Comparison of ENCODE assay signal across 28 cellular contexts in genomic region chr5:148583421-148583965, GRCh38.
DNase-seq lines count a peak whose midpoint lies in the region; ATAC-seq, FAIRE-seq and TF ChIP-seq lines count a peak whose summit lies in the region.
"Had no signal": no experiment of that assay in that cellular context is flagged by ENCODE, and none has a peak within 500 bp of the region (broad histone marks: within the 10 kb centered on the region; RNA-seq: fewer than 3 reads in every experiment).

No MANE protein-coding gene starts in this region.

- no peak overlapping the region for H3K4me3 ChIP-seq in epithelial cell of esophagus (ENCODE audit: low read length)

- TF ChIP-seq CTCF in epithelial cell of esophagus (IDR thresholded peaks at IDR 0.05; ENCODE audit: insufficient read depth, low read depth, low read length, missing control alignments) = no peak

- TF ChIP-seq POLR2A in H54 (IDR thresholded peaks at IDR 0.05; ENCODE audit: low read depth, low read length) (no peak), GM18505 (IDR thresholded peaks at IDR 0.05; ENCODE audit: borderline replicate concordance, extremely low read depth, insufficient read depth, insufficient read length) (no peak)

- peak; percentile 33 for FAIRE-seq in H54 (lab: Jason Lieb, UNC)
- FAIRE-seq: GM12891 had no signal

- no peak overlapping the region for H3K27ac Mint-ChIP-seq in activated CD4-positive, alpha-beta T cell treated with anti-CD3 and anti-CD28 coated beads, Interleukin-2, amount 10 ng/mL, durations not matched to agents 24 days and 14 days
- H3K27ac Mint-ChIP-seq: CD14-positive monocyte; CD8-positive, alpha-beta memory T cell; IgD-negative memory B cell had no signal

- DNase-seq in activated CD4-positive, alpha-beta T cell treated with anti-CD3 and anti-CD28 coated beads, Interleukin-2, amount 10 ng/mL, durations not matched to agents 24 days and 14 days = peak; percentile 13
- DNase-seq in activated CD4-positive, alpha-beta T cell treated with anti-CD3 and anti-CD28 coated beads, Interleukin-2, amount 50 U/mL, for 4 hours = no peak
- no peak for DNase-seq in H54 (ENCODE audit: insufficient read length, low spot score)
- peak; percentile 44 for DNase-seq in NCI-H226
- peak; percentile 8 for DNase-seq in epithelial cell of esophagus (ENCODE audit: low read depth)
- no peak for DNase-seq in T-helper 9 cell
- DNase-seq: ACHN; BE2C; Calu3; CD8-positive, alpha-beta memory T cell; DMS79 treated with DMSO at 0.1 percent for 48 hours; GDM1; MV-4-11; NCI-H1105 treated with DMSO at 0.1 percent for 48 hours; NCI-H146; NCI-H1930; NCI-H2107; NCI-H446; NCI-H524 treated with DMSO at 0.1 percent for 48 hours; NCI-H82; RPMI8226; SHP77 treated with DMSO at 0.1 percent for 48 hours; T-helper 1 cell had no signal

- H3K4me3 Mint-ChIP-seq in activated CD4-positive, alpha-beta T cell treated with anti-CD3 and anti-CD28 coated beads, Interleukin-2, amount 10 ng/mL, durations not matched to agents 24 days and 14 days = no peak overlapping the region
- H3K4me3 Mint-ChIP-seq: CD14-positive monocyte; CD8-positive, alpha-beta memory T cell; IgD-negative memory B cell had no signal

- ATAC-seq in HG02678 (IDR thresholded peaks at IDR 0.05; ENCODE audit: unreplicated experiment) (no peak), GM18505 (IDR thresholded peaks at IDR 0.05; ENCODE audit: unreplicated experiment) (no peak)

- intact Hi-C loops in activated CD4-positive, alpha-beta T cell treated with anti-CD3 and anti-CD28 coated beads, Interleukin-2, amount 10 ng/mL, durations not matched to agents 24 days and 14 days (cut with micrococcal nuclease) = no loop called here

- H3K27me3 Mint-ChIP-seq in activated CD4-positive, alpha-beta T cell treated with anti-CD3 and anti-CD28 coated beads, Interleukin-2, amount 10 ng/mL, durations not matched to agents 24 days and 14 days = peaks cover 2% of the 10 kb centered on the region
- H3K27me3 Mint-ChIP-seq: IgD-negative memory B cell had no signal

- no peaks in the 10 kb centered on the region for H3K36me3 Mint-ChIP-seq in activated CD4-positive, alpha-beta T cell treated with anti-CD3 and anti-CD28 coated beads, Interleukin-2, amount 10 ng/mL, durations not matched to agents 24 days and 14 days (ENCODE audit: low read depth)
- H3K36me3 Mint-ChIP-seq: CD14-positive monocyte; CD8-positive, alpha-beta memory T cell; IgD-negative memory B cell had no signal

- H3K9me3 Mint-ChIP-seq in activated CD4-positive, alpha-beta T cell treated with anti-CD3 and anti-CD28 coated beads, Interleukin-2, amount 10 ng/mL, durations not matched to agents 24 days and 14 days = no peaks in the 10 kb centered on the region

- H3K4me1 Mint-ChIP-seq in activated CD4-positive, alpha-beta T cell treated with anti-CD3 and anti-CD28 coated beads, Interleukin-2, amount 10 ng/mL, durations not matched to agents 24 days and 14 days = no peaks in the 10 kb centered on the region
- H3K4me1 Mint-ChIP-seq: CD14-positive monocyte; CD8-positive, alpha-beta memory T cell; IgD-negative memory B cell had no signal

Comparison
In these comparisons a context has a peak if more than half of its experiments do, and no peak if none do; other contexts are left out.
1. DNase-seq: peak in activated CD4-positive, alpha-beta T cell treated with anti-CD3 and anti-CD28 coated beads, Interleukin-2, amount 10 ng/mL, durations not matched to agents 24 days and 14 days (single experiment), NCI-H226 (single experiment) and epithelial cell of esophagus (single experiment); none in activated CD4-positive, alpha-beta T cell treated with anti-CD3 and anti-CD28 coated beads, Interleukin-2, amount 50 U/mL, for 4 hours (0 of 2), H54 (single experiment) and T-helper 9 cell (single experiment).